Comparison of ENCODE assay signal across 11 cellular contexts in genomic region chr15:85750807-85751730, GRCh38. TPM values are rescaled to one million over a fixed set of nuclear protein-coding genes. Genes with fewer than 3 reads are reported as not detected.
DNase-seq lines count a peak whose midpoint lies in the region; ATAC-seq and TF ChIP-seq lines count a peak whose summit lies in the region.
"Had no signal": no experiment of that assay in that cellular context is flagged by ENCODE, and none has a peak within 500 bp of the region (broad histone marks: within the 10 kb centered on the region; RNA-seq: fewer than 3 reads in every experiment).

No MANE protein-coding gene starts in this region.

- H3K4me1 Mint-ChIP-seq in activated naive CD8-positive, alpha-beta T cell treated with anti-CD3 and anti-CD28 coated beads, Interleukin-2, amount 10 ng/mL, durations not matched to agents 7 days and 5 days, result peaks cover 8% of the 10 kb centered on the region

- peak; percentile 25 for DNase-seq in activated naive CD8-positive, alpha-beta T cell treated with anti-CD3 and anti-CD28 coated beads, Interleukin-2, amount 10 ng/mL, durations not matched to agents 7 days and 5 days
- DNase-seq in iPS DF 6.9 (ENCODE audit: low read depth, low spot score) (peak; percentile 47), prostate gland (ENCODE audit: low spot score) (no peak), HuH-7.5 (ENCODE audit: low spot score) (no peak), hepatocyte (ENCODE audit: low spot score) (no peak), GM13976 (ENCODE audit: low spot score) (no peak), brain microvascular endothelial cell (no peak)
- DNase-seq: central memory CD4-positive, alpha-beta T cell; DMS53; HCEC 1CT had no signal

- peak overlapping the region; percentile 21 for H3K27ac Mint-ChIP-seq in activated naive CD8-positive, alpha-beta T cell treated with anti-CD3 and anti-CD28 coated beads, Interleukin-2, amount 10 ng/mL, durations not matched to agents 7 days and 5 days

- H4K20me1 ChIP-seq in hepatocyte (ENCODE audit: insufficient read depth, poor library complexity, severe bottlenecking), result no peaks in the 10 kb centered on the region

- H3K36me3 Mint-ChIP-seq in activated naive CD8-positive, alpha-beta T cell treated with anti-CD3 and anti-CD28 coated beads, Interleukin-2, amount 10 ng/mL, durations not matched to agents 7 days and 5 days, result peaks cover 9% of the 10 kb centered on the region

- WGBS in iPS DF 6.9 (ENCODE audit: insufficient coverage, insufficient read length), result no CpG with 5 or more reads among the region's 21 CpGs
- 50% methylated on average over 21 of the region's 21 CpGs for WGBS in prostate gland
- 64% methylated on average over 20 of the region's 21 CpGs for WGBS in hepatocyte (ENCODE audit: low lambda C conversion rate, missing lambda C conversion rate)

- H3K9me3 Mint-ChIP-seq in activated naive CD8-positive, alpha-beta T cell treated with anti-CD3 and anti-CD28 coated beads, Interleukin-2, amount 10 ng/mL, durations not matched to agents 7 days and 5 days, result no peaks in the 10 kb centered on the region

- no peaks in the 10 kb centered on the region for H3K9me3 ChIP-seq in iPS DF 6.9 (ENCODE audit: control insufficient read depth, insufficient read depth, low read length)
- H3K9me3 ChIP-seq in prostate gland, result no peaks in the 10 kb centered on the region
- H3K9me3 ChIP-seq in hepatocyte (ENCODE audit: low read depth), result no peaks in the 10 kb centered on the region

- H3K4me2 ChIP-seq in hepatocyte, result no peak overlapping the region

- no peak overlapping the region for H3K4me3 Mint-ChIP-seq in activated naive CD8-positive, alpha-beta T cell treated with anti-CD3 and anti-CD28 coated beads, Interleukin-2, amount 10 ng/mL, durations not matched to agents 7 days and 5 days

- H3K9me2 ChIP-seq in hepatocyte (replicated peaks; ENCODE audit: insufficient read depth), result no peaks in the 10 kb centered on the region

- H3K4me1 ChIP-seq in iPS DF 6.9 (ENCODE audit: control insufficient read depth, insufficient read depth, low read length) (peaks cover 14% of the 10 kb centered on the region), prostate gland (replicated peaks) (peaks cover 7% of the 10 kb centered on the region), hepatocyte (ENCODE audit: insufficient read depth) (peaks cover 3% of the 10 kb centered on the region)

- peaks cover 7% of the 10 kb centered on the region for H3K36me3 ChIP-seq in iPS DF 6.9 (ENCODE audit: control insufficient read depth, insufficient read depth, low read length)
- no peaks in the 10 kb centered on the region for H3K36me3 ChIP-seq in prostate gland
- H3K36me3 ChIP-seq in hepatocyte (replicated peaks; ENCODE audit: insufficient read depth, low read depth), result no peaks in the 10 kb centered on the region
- H3K36me3 ChIP-seq in brain microvascular endothelial cell (replicated peaks), result peaks cover 11% of the 10 kb centered on the region

- no peaks in the 10 kb centered on the region for H3K27me3 Mint-ChIP-seq in activated naive CD8-positive, alpha-beta T cell treated with anti-CD3 and anti-CD28 coated beads, Interleukin-2, amount 10 ng/mL, durations not matched to agents 7 days and 5 days

- intact Hi-C loops in prostate gland (cut with DNase I), result loop anchor here (2.0 to 5.0 kb wide), 2 partner anchors 34 to 81 kb away; no protein-coding TSS in a partner anchor

- TF ChIP-seq POLR2A in GM19193 (IDR thresholded peaks at IDR 0.05; ENCODE audit: extremely low read depth, insufficient read depth, insufficient read length) (peak; percentile 19), prostate gland (IDR thresholded peaks at IDR 0.05) (no peak)

- H3K27me3 ChIP-seq in iPS DF 6.9 (ENCODE audit: control insufficient read depth, insufficient read depth, low read length) (no peaks in the 10 kb centered on the region), prostate gland (replicated peaks; ENCODE audit: insufficient read depth) (no peaks in the 10 kb centered on the region), hepatocyte (no peaks in the 10 kb centered on the region), brain microvascular endothelial cell (replicated peaks) (no peaks in the 10 kb centered on the region)

- in situ Hi-C loops in GM13976 (cut with MboI; ENCODE audit: low sequenced_read_pairs, unreplicated experiment), result no loop called here
- in situ Hi-C loops in brain microvascular endothelial cell (cut with HindIII; ENCODE audit: low pct_ligation_motif_present, low sequenced_read_pairs), result no loop called here

- POLR2A ChIA-PET in activated naive CD8-positive, alpha-beta T cell treated with anti-CD3 and anti-CD28 coated beads, Interleukin-2, amount 10 ng/mL, durations not matched to agents 7 days and 5 days (lab: Charles Lee), result no interaction called here

- H2AFZ ChIP-seq in hepatocyte, result no peak overlapping the region

- no peak overlapping the region for H3K27ac ChIP-seq in iPS DF 6.9 (ENCODE audit: low read length)
- peak overlapping the region; percentile 65 to 70 for H3K27ac ChIP-seq in prostate gland
- H3K27ac ChIP-seq in hepatocyte, result no peak overlapping the region
- no peak overlapping the region for H3K27ac ChIP-seq in brain microvascular endothelial cell

- H3K4me3 ChIP-seq in iPS DF 6.9 (ENCODE audit: low read length), result no peak overlapping the region
- H3K4me3 ChIP-seq in prostate gland, result no peak overlapping the region
- H3K4me3 ChIP-seq in hepatocyte, result no peak overlapping the region
- H3K4me3 ChIP-seq in brain microvascular endothelial cell (ENCODE audit: low read depth, low read length), result no peak overlapping the region

- no peaks in the 10 kb centered on the region for H3K79me2 ChIP-seq in hepatocyte

- peak; percentile 34 for ATAC-seq in activated naive CD8-positive, alpha-beta T cell treated with anti-CD3 and anti-CD28 coated beads, Interleukin-2, amount 10 ng/mL, durations not matched to agents 7 days and 5 days (ENCODE audit: low read depth)

- TF ChIP-seq CTCF in prostate gland (IDR thresholded peaks at IDR 0.05) (no peak), hepatocyte (IDR thresholded peaks at IDR 0.05; ENCODE audit: poor library complexity) (no peak), GM13976 (IDR thresholded peaks at IDR 0.05; ENCODE audit: borderline replicate concordance, control extremely low read depth, extremely low read depth, insufficient read depth, missing control alignments) (no peak), brain microvascular endothelial cell (IDR thresholded peaks at IDR 0.05; ENCODE audit: low read depth, low read length, missing control alignments) (no peak)

RNA-seq across cellular contexts. Expression of gene KLHL25, which starts 43.7 kb away (rescaled TPM):
- 1 to 10 TPM; 6.9 to 7.1 TPM for total RNA-seq in activated naive CD8-positive, alpha-beta T cell treated with anti-CD3 and anti-CD28 coated beads, Interleukin-2, amount 10 ng/mL, durations not matched to agents 7 days and 5 days
- total RNA-seq in prostate gland (10 to 100 TPM in 1 of 2 donors, 1 to 10 TPM in 1; 5.1 to 30.8 TPM), hepatocyte (5.9 and 10.0 TPM in 2 replicates)
- 3.7 and 3.9 TPM in 2 replicates for polyA plus RNA-seq in hepatocyte

Comparison
In these comparisons a context has a peak if more than half of its experiments do, and no peak if none do; other contexts are left out.
1. DNase-seq: peak in activated naive CD8-positive, alpha-beta T cell treated with anti-CD3 and anti-CD28 coated beads, Interleukin-2, amount 10 ng/mL, durations not matched to agents 7 days and 5 days (single experiment) and iPS DF 6.9 (single experiment); none in prostate gland (single experiment), HuH-7.5 (single experiment), hepatocyte (single experiment), GM13976 (single experiment) and brain microvascular endothelial cell (single experiment).
2. H3K27ac ChIP-seq: peak in prostate gland (2 of 2); none in iPS DF 6.9 (single experiment), hepatocyte (single experiment) and brain microvascular endothelial cell (single experiment).